In the genomic region with DNA sequence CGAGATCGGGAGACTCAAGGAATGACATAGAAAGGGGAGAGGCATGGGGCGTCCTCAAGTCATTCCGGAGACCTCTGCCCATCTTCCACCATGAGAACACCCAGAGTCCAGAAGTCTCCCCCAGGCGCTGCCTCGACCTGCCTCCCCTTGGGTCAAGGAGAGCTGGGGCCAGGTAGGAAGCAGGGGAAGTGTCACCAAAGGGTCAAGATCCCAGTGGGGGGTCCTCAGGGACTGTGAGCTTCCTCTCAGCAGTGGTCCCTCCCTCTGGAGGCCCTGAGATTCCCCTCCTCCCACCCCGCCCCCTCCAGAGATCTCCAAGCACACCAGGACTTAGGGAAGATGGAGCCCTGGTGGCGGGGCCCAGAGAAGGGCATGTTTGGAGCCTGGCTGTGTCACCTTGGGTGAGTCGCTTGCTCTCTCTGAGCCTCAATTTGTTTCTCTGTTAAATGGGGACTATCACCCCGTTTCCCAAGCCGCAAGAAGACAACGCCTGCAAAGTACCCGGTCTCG, we compare ENCODE assay signal across 7 cellular contexts. TPM values are rescaled to one million over a fixed set of nuclear protein-coding genes. Genes with fewer than 3 reads are reported as not detected.
DNase-seq lines count a peak whose midpoint lies in the region; ATAC-seq and TF ChIP-seq lines count a peak whose summit lies in the region.

No MANE protein-coding gene starts in this region.

- H3K27me3 ChIP-seq in SJCRH30 (no peaks in the 10 kb centered on the region), foreskin keratinocyte (peaks cover 37% of the 10 kb centered on the region)

- TF ChIP-seq CTCF in fibroblast of pulmonary artery (IDR thresholded peaks at IDR 0.05; ENCODE audit: low read length, missing control alignments), result no peak
- no peak for TF ChIP-seq CTCF in progenitor cell of endocrine pancreas (IDR thresholded peaks at IDR 0.05; ENCODE audit: unreplicated experiment)
- TF ChIP-seq CTCF in foreskin keratinocyte (conservative IDR thresholded peaks at IDR 0.05), result no peak

- peaks cover 6% of the 10 kb centered on the region for H3K4me1 Mint-ChIP-seq in progenitor cell of endocrine pancreas (ENCODE audit: low read depth)

- no peaks in the 10 kb centered on the region for H3K9me3 ChIP-seq in SJCRH30 (replicated peaks)

- no peak for ATAC-seq in foreskin keratinocyte

- H3K36me3 Mint-ChIP-seq in progenitor cell of endocrine pancreas (ENCODE audit: insufficient read depth), result no peaks in the 10 kb centered on the region

- DNase-seq in GM03348 (ENCODE audit: low spot score) (peak; percentile 35), SJCRH30 (peak; percentile 42 to 48), fibroblast of pulmonary artery (ENCODE audit: low read depth) (peak; percentile 25), progenitor cell of endocrine pancreas (ENCODE audit: low spot score, unreplicated experiment) (no peak), DMS153 treated with DMSO at 0.1 percent for 48 hours (lab: John Stamatoyannopoulos, UW; ENCODE audit: unreplicated experiment) (no peak), foreskin keratinocyte (no peak)
- no peak for DNase-seq in NK-92 treated with Interleukin-12 subunit alpha and Interleukin-12 subunit beta, amount 100 ng/mL, for 24 hours (lab: John Stamatoyannopoulos, UW)

- no peak overlapping the region for H3K27ac Mint-ChIP-seq in progenitor cell of endocrine pancreas

- no peaks in the 10 kb centered on the region for H3K9me3 Mint-ChIP-seq in progenitor cell of endocrine pancreas (ENCODE audit: low read depth)

- H3K36me3 ChIP-seq in SJCRH30, result no peaks in the 10 kb centered on the region

- H3K4me1 ChIP-seq in SJCRH30 (peaks cover 8% of the 10 kb centered on the region; the same call in 1 of the 2 replicates), foreskin keratinocyte (no peaks in the 10 kb centered on the region)

- H3K27me3 Mint-ChIP-seq in progenitor cell of endocrine pancreas, result peaks cover 35% of the 10 kb centered on the region

- H3K4me3 ChIP-seq in SJCRH30 (peak overlapping the region; percentile 59), fibroblast of pulmonary artery (replicated peaks; ENCODE audit: low read depth, low read length) (peak overlapping the region; percentile 74)

- H3K27ac ChIP-seq in SJCRH30, result no peak overlapping the region
- no peak overlapping the region for H3K27ac ChIP-seq in foreskin keratinocyte

- peak overlapping the region; percentile 68 for H3K4me3 Mint-ChIP-seq in progenitor cell of endocrine pancreas (ENCODE audit: low read depth)

RNA-seq across cellular contexts. Expression of gene DACT3, which starts 0.9 kb away (rescaled TPM):
- total RNA-seq in SJCRH30 (2014; rRNA removed; shearing (Covaris generic)), result 2.6 and 2.7 TPM in 2 replicates
- total RNA-seq in progenitor cell of endocrine pancreas (2.6 and 3.1 TPM in 2 replicates), foreskin keratinocyte (0.04 TPM in 1 of 2 replicates, not detected in the other)
- polyA plus RNA-seq in foreskin keratinocyte, result 0.02 and 0.06 TPM in 2 replicates

RNA-seq across cellular contexts. Expression of gene GNG8, which starts 24.1 kb away (rescaled TPM):
- total RNA-seq in SJCRH30 (2014; rRNA removed; shearing (Covaris generic)), result not detected in 2 replicates
- total RNA-seq in progenitor cell of endocrine pancreas (not detected in 2 replicates), foreskin keratinocyte (not detected in 2 replicates)
- not detected in 2 replicates for polyA plus RNA-seq in foreskin keratinocyte

RNA-seq across cellular contexts. Expression of gene PTGIR, which starts 35.2 kb away (rescaled TPM):
- not detected in 2 replicates for total RNA-seq in SJCRH30 (2014; rRNA removed; shearing (Covaris generic))
- total RNA-seq in progenitor cell of endocrine pancreas (not detected in 2 replicates), foreskin keratinocyte (not detected in 2 replicates)
- 0.04 TPM in 1 of 2 replicates, not detected in the other for polyA plus RNA-seq in foreskin keratinocyte

RNA-seq across cellular contexts. Expression of gene PRKD2, which starts 56.9 kb away (rescaled TPM):
- 7.7 and 7.8 TPM in 2 replicates for total RNA-seq in SJCRH30 (2014; rRNA removed; shearing (Covaris generic))
- total RNA-seq in progenitor cell of endocrine pancreas (69.3 and 74.9 TPM in 2 replicates), foreskin keratinocyte (40.8 and 44.6 TPM in 2 replicates)
- polyA plus RNA-seq in foreskin keratinocyte, result 47.2 and 50.4 TPM in 2 replicates

RNA-seq across cellular contexts. Expression of gene CALM3, which starts 58.9 kb away (rescaled TPM):
- 239 and 247 TPM in 2 replicates for total RNA-seq in SJCRH30 (2014; rRNA removed; shearing (Covaris generic))
- total RNA-seq in progenitor cell of endocrine pancreas (387 and 399 TPM in 2 replicates), foreskin keratinocyte (172 and 205 TPM in 2 replicates)
- 220 and 271 TPM in 2 replicates for polyA plus RNA-seq in foreskin keratinocyte

Comparison
In these comparisons a context has a peak if more than half of its experiments do, and no peak if none do; other contexts are left out.
1. DNase-seq: peak in GM03348 (single experiment), SJCRH30 (2 of 2) and fibroblast of pulmonary artery (single experiment); none in progenitor cell of endocrine pancreas (single experiment), DMS153 treated with DMSO at 0.1 percent for 48 hours (single experiment), NK-92 treated with Interleukin-12 subunit alpha and Interleukin-12 subunit beta, amount 100 ng/mL, for 24 hours (single experiment) and foreskin keratinocyte (0 of 2).